ENCODE assay signal across 9 cellular contexts in genomic region chr7:26100940-26101339, GRCh38. TPM values are rescaled to one million over a fixed set of nuclear protein-coding genes. Genes with fewer than 3 reads are reported as not detected.
A peak's percentile ranks its signal among the peaks of the same experiment; 100 is the strongest.
DNase-seq lines count a peak whose midpoint lies in the region; ATAC-seq, FAIRE-seq and TF ChIP-seq lines count a peak whose summit lies in the region.
"Had no signal": no experiment of that assay in that cellular context is flagged by ENCODE, and none has a peak within 500 bp of the region (broad histone marks: within the 10 kb centered on the region; RNA-seq: fewer than 3 reads in every experiment).

No MANE protein-coding gene starts in this region.

- H3K4ac ChIP-seq in H1 (replicated peaks; ENCODE audit: insufficient read length, low read depth, low read length), result no peak overlapping the region

- POLR2A ChIA-PET in H1 (lab: Charles Lee; ENCODE audit: partially characterized antibody), result interaction anchor here (0.7 to 2.8 kb wide), 10 partner anchors 9 to 208 kb away, joined by 3 to 19 read pairs (median 4); partner anchors contain the start of genes CBX3, HNRNPA2B1 and NFE2L3

- TF ChIP-seq POLR2A in NB4 (IDR thresholded peaks at IDR 0.05; ENCODE audit: extremely low read depth, insufficient read length), result no peak
- no peak for TF ChIP-seq POLR2A in H1 (IDR thresholded peaks at IDR 0.05; ENCODE audit: control extremely low read depth in 1 of 2, low read depth in 2 of 2, low read length in 2 of 2)

- H3K18ac ChIP-seq in H1 (ENCODE audit: extremely low read depth, low read length), result no peak overlapping the region

- no peak overlapping the region for H4K8ac ChIP-seq in H1 (ENCODE audit: extremely low read depth, insufficient read depth, low read length)

- H4K20me1 ChIP-seq in H1 (replicated peaks in 1 of 2; ENCODE audit: control insufficient read depth in 1 of 2, insufficient read depth in 2 of 2, low read length in 2 of 2), result no peaks in the 10 kb centered on the region
- no peaks in the 10 kb centered on the region for H4K20me1 ChIP-seq in osteoblast (ENCODE audit: insufficient read depth, low read length)

- no peak overlapping the region for H3K56ac ChIP-seq in H1 (replicated peaks; ENCODE audit: insufficient read length, low read depth, low read length)

- H3K27me3 ChIP-seq in H1 (replicated peaks in 1 of 4; ENCODE audit: control insufficient read depth in 3 of 4, extremely low read depth in 1 of 4, insufficient read depth in 3 of 4, low read length in 3 of 4) (no peaks in the 10 kb centered on the region), osteoblast (ENCODE audit: insufficient read depth, low read length) (no peaks in the 10 kb centered on the region)

- no peaks in the 10 kb centered on the region for H3K79me2 ChIP-seq in H1 (ENCODE audit: control insufficient read depth in 1 of 2, insufficient read depth in 2 of 2, low read length in 2 of 2)
- H3K79me2 ChIP-seq in osteoblast (ENCODE audit: insufficient read depth, low read length), result no peaks in the 10 kb centered on the region

- no peak overlapping the region for H3K9ac ChIP-seq in H1 (replicated peaks in 1 of 4; ENCODE audit: extremely low read depth in 1 of 4, low read depth in 3 of 4, low read length in 3 of 4)

- no peak overlapping the region; the same call in 1 of the 2 replicates for H2BK20ac ChIP-seq in H1 (ENCODE audit: low read length)

- no peak overlapping the region for H4K5ac ChIP-seq in H1 (ENCODE audit: insufficient read length, low read depth, low read length)

- H3K4me1 ChIP-seq in H1 (replicated peaks in 1 of 4; ENCODE audit: control insufficient read depth in 3 of 4, insufficient read depth in 4 of 4, low read length in 3 of 4), result peaks cover 7 to 16% (median 12%) of the 10 kb centered on the region in 4 experiments
- peaks cover 5% of the 10 kb centered on the region for H3K4me1 ChIP-seq in osteoblast (ENCODE audit: insufficient read depth, low read length)

- peak; percentile 39 for ATAC-seq in GM18868 (IDR thresholded peaks at IDR 0.05; ENCODE audit: unreplicated experiment)

- no peaks in the 10 kb centered on the region for H3K23me2 ChIP-seq in H1 (ENCODE audit: low read depth, low read length)

- TF ChIP-seq CTCF in NB4 (IDR thresholded peaks at IDR 0.05; ENCODE audit: low read depth, low read length) (no peak), H1 (IDR thresholded peaks at IDR 0.05; ENCODE audit: control extremely low read depth in 1 of 3, insufficient read depth in 1 of 3, low read depth in 1 of 3, low read length in 3 of 3) (no peak), osteoblast (IDR thresholded peaks at IDR 0.05; ENCODE audit: extremely low read depth, low read depth, low read length) (no peak)

- peak overlapping the region; percentile 77 for H4K91ac ChIP-seq in H1 (replicated peaks; ENCODE audit: insufficient read length, low read length)

- H2BK5ac ChIP-seq in H1 (ENCODE audit: low read depth, low read length), result peak overlapping the region; percentile 89; the same call in 1 of the 2 replicates

- peak overlapping the region in 1 of 2 experiments; percentile 38; a peak in 1 of 4 replicates for H3K4me2 ChIP-seq in H1 (ENCODE audit: insufficient read depth in 1 of 2, low read depth in 2 of 2, low read length in 2 of 2)
- peak overlapping the region; percentile 75 for H3K4me2 ChIP-seq in osteoblast (ENCODE audit: insufficient read depth, low read length)

- CTCF ChIA-PET in H1 (lab: Charles Lee; ENCODE audit: partially characterized antibody), result interaction anchor here (0.7 to 7.3 kb wide), 9 partner anchors 10 to 208 kb away, joined by 3 to 53 read pairs (median 4); no protein-coding TSS in a partner anchor

- DNase-seq in NB4 (ENCODE audit: low read depth) (peak; percentile 91), H1 (ENCODE audit: low read depth in 1 of 2, low spot score in 2 of 2) (no peak), osteoblast (ENCODE audit: insufficient read length, low spot score, missing footprints) (no peak), cerebellar nuclear complex (lab: John Stamatoyannopoulos, UW) (no peak), COLO668 (lab: John Stamatoyannopoulos, UW; ENCODE audit: unreplicated experiment) (no peak), NCI-H2171 (lab: John Stamatoyannopoulos, UW) (no peak)
- no peak for DNase-seq in activated effector memory CD4-positive, alpha-beta T cell treated with Interleukin-2 at 50 U/mL for 16 hours
- DNase-seq: foreskin fibroblast had no signal

- H3K23ac ChIP-seq in H1 (ENCODE audit: insufficient read length), result no peak overlapping the region

- no peak for FAIRE-seq in H1 (lab: Jason Lieb, UNC)

- WGBS in H1 (ENCODE audit: extremely low coverage in 1 of 2, insufficient coverage in 1 of 2, insufficient read length in 1 of 2, insufficient replicate concordance in 2 of 2, low coverage in 1 of 2, low lambda C conversion rate in 2 of 2, missing lambda C conversion rate in 1 of 2), 2 experiments, result 84% methylated on average over 11 of the region's 11 CpGs; no CpG with 5 or more reads in 1 of the 2 experiments

- H3K36me3 ChIP-seq in H1 (ENCODE audit: control insufficient read depth in 2 of 4, insufficient read depth in 4 of 4, low read length in 3 of 4), result no peaks in the 10 kb centered on the region
- no peaks in the 10 kb centered on the region for H3K36me3 ChIP-seq in osteoblast (ENCODE audit: insufficient read depth, low read length)

- TF ChIP-seq EP300 in H1 (IDR thresholded peaks at IDR 0.05; ENCODE audit: borderline replicate concordance in 1 of 2, low read depth in 2 of 2, low read length in 2 of 2), result no peak

- H2BK15ac ChIP-seq in H1 (ENCODE audit: low read length), result no peak overlapping the region

- no peaks in the 10 kb centered on the region for H3K9me3 ChIP-seq in H1 (ENCODE audit: insufficient read depth in 2 of 2, low read depth in 1 of 2, low read length in 1 of 2)
- no peaks in the 10 kb centered on the region for H3K9me3 ChIP-seq in osteoblast (ENCODE audit: low read depth, low read length)

- H2AFZ ChIP-seq in H1 (ENCODE audit: low read length), result peak overlapping the region; percentile 89
- peak overlapping the region; percentile 87 for H2AFZ ChIP-seq in osteoblast (ENCODE audit: low read length)

- H3K27ac ChIP-seq in H1 (ENCODE audit: low read depth, low read length) (peak overlapping the region; percentile 53; the same call in 1 of the 2 replicates), osteoblast (ENCODE audit: low read depth, low read length) (no peak overlapping the region)

- H2AK5ac ChIP-seq in H1 (ENCODE audit: low read depth, low read length), result no peak overlapping the region

- no peak overlapping the region for H2BK120ac ChIP-seq in H1 (replicated peaks; ENCODE audit: low read depth, low read length)

- no peak for TF ChIP-seq RAD21 in H1 (IDR thresholded peaks at IDR 0.05 in 1 of 2, conservative IDR thresholded peaks at IDR 0.05 in 1 of 2; ENCODE audit: low read depth in 2 of 2, low read length in 2 of 2)

- H2BK12ac ChIP-seq in H1 (ENCODE audit: low read depth, low read length), result peak overlapping the region; percentile 97

- H3K79me1 ChIP-seq in H1 (ENCODE audit: low read depth, low read length), result no peaks in the 10 kb centered on the region

- no peak overlapping the region for H3K14ac ChIP-seq in H1 (ENCODE audit: insufficient read length)

- H3K4me3 ChIP-seq in NB4 (ENCODE audit: low read depth, low read length) (peak overlapping the region; percentile 83), H1 (ENCODE audit: extremely low read depth in 1 of 4, insufficient read depth in 2 of 4, low read depth in 3 of 4, low read length in 4 of 4) (no peak overlapping the region), osteoblast (ENCODE audit: insufficient read depth, low read length) (peak overlapping the region; percentile 58)

TF ChIP-seq in H1, 55 proteins besides CTCF, POLR2A, EP300 and RAD21:
- TF ChIP-seq EZH2 (IDR thresholded peaks at IDR 0.05; ENCODE audit: low read depth, low read length, severe bottlenecking), result no peak
- TF ChIP-seq MAX (IDR thresholded peaks at IDR 0.05), result no peak
- no peak for TF ChIP-seq RBBP5 (IDR thresholded peaks at IDR 0.05; ENCODE audit: borderline replicate concordance, low read depth, low read length)
- no peak for TF ChIP-seq GABPA (IDR thresholded peaks at IDR 0.05; ENCODE audit: borderline replicate concordance, insufficient read depth, low read length)
- no peak for TF ChIP-seq MAFK (IDR thresholded peaks at IDR 0.05; ENCODE audit: low read depth, low read length)
- TF ChIP-seq GTF2F1 (IDR thresholded peaks at IDR 0.05; ENCODE audit: borderline replicate concordance, low read depth, low read length), result no peak
- no peak for TF ChIP-seq ZNF274 (IDR thresholded peaks at IDR 0.05; ENCODE audit: borderline replicate concordance, extremely low read depth, low read length)
- TF ChIP-seq SUZ12 (IDR thresholded peaks at IDR 0.05; ENCODE audit: low read length), result no peak
- no peak for TF ChIP-seq RXRA (IDR thresholded peaks at IDR 0.05; ENCODE audit: insufficient read depth, low read depth, low read length)
- TF ChIP-seq ASH2L (IDR thresholded peaks at IDR 0.05; ENCODE audit: low read length), result no peak
- no peak for TF ChIP-seq KDM5A (IDR thresholded peaks at IDR 0.05; ENCODE audit: low read length)
- no peak for TF ChIP-seq TAF7 (optimal IDR thresholded peaks at IDR 0.05; ENCODE audit: borderline replicate concordance, low read depth, low read length)
- no peak for TF ChIP-seq JUN (IDR thresholded peaks at IDR 0.05; ENCODE audit: low read depth, low read length)
- no peak for TF ChIP-seq CBX5 (IDR thresholded peaks at IDR 0.05; ENCODE audit: low read depth, low read length)
- no peak for TF ChIP-seq SAP30 (IDR thresholded peaks at IDR 0.05; ENCODE audit: insufficient read depth, insufficient replicate concordance, low read length)
- TF ChIP-seq CTBP2 (IDR thresholded peaks at IDR 0.05; ENCODE audit: borderline replicate concordance, insufficient read depth, insufficient read length, low read length), result no peak
TF ChIP-seq in H1: peak in this region for 0.

RNA-seq across cellular contexts. Expression of gene NFE2L3, which starts 51.1 kb away (rescaled TPM):
- 62.6 and 64.9 TPM in 2 replicates for total RNA-seq in H1 (2021; fragmentation: NEBNext Ultra II Directional; extraction: Animal tissue kit (Norgen Biotek cat#: 25700))
- polyA plus RNA-seq in H1 (2011; rRNA removed), result 27.6 and 76.5 TPM in 2 replicates
- polyA plus RNA-seq in H1 (2011; cell fraction: cytosol; rRNA removed), result 39.6 TPM
- 19.2 TPM for polyA plus RNA-seq in H1 (2011; cell fraction: nucleus; rRNA removed)
- polyA plus RNA-seq in H1 (2012, experiment 1 of 2), result 35.5 to 56.0 TPM (median 45.7 TPM) in 4 replicates
- polyA plus RNA-seq in H1 (2012, experiment 2 of 2), result 14.2 TPM
- 169 TPM for polyA plus RNA-seq in H1 (2013, experiment 1 of 2)
- 181 TPM for polyA plus RNA-seq in H1 (2013, experiment 2 of 2)
- polyA minus RNA-seq in H1 (2011; rRNA and poly(A)+ RNA removed), result 35.9 and 101 TPM in 2 replicates
- 22.8 TPM for polyA minus RNA-seq in H1 (2011; cell fraction: cytosol; rRNA and poly(A)+ RNA removed)
- polyA minus RNA-seq in H1 (2011; cell fraction: nucleus; rRNA and poly(A)+ RNA removed), result 35.1 TPM
- 0.59 and 1.4 TPM in 2 replicates for total RNA-seq in osteoblast

Comparison
In these comparisons a context has a peak if more than half of its experiments do, and no peak if none do; other contexts are left out.
1. H3K4me3 ChIP-seq: peak in NB4 (single experiment) and osteoblast (single experiment); none in H1 (0 of 4).
2. RNA of gene NFE2L3, which starts 51.1 kb away (total RNA-seq): 62.6 to 64.9 TPM in H1; 0.59 to 1.4 TPM in osteoblast; every median in the first group is over 10 times any median in the second.